8 cellular contexts compared by ENCODE assay signal in the genomic region with DNA sequence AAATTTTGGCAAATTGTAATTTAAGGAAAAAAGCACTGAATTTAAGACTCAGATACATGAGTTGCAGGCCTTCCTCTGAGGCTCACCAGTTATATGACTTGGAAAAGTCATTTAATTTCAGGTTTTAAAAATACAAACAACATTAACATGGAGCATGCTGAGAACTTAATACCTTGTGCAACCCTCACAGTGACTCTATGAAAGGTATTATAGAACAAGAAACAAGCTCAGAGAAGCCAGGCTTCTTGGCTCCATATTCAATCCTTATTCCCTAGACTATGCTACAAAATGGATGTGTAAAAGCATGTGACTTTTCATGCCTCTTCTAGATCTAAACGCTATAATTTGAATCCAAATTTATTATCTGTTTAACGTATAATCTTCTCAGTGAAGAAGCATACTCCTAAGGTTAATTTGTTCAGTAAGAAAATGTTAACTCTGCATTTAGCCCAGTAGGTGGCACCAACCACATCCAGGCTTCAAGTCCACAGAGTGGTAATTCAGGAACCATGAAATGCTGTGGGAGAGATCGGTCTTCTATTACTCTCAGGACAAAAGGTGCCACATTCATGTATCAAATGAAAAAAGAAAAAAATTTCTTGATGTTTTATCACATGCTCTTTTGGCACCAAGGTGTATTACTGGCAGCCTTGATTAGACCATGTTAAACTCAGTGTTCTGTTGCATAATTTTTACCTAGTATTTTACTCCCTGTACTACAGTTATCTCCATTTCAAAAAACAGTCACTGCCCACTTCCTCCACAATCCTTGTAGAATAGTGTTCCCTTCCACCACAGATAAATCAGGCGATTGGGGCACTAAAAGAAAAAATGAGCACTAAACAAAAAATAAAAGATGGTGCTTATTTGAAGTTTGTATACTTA. TPM values are rescaled to one million over a fixed set of nuclear protein-coding genes. Genes with fewer than 3 reads are reported as not detected.
DNase-seq lines count a peak whose midpoint lies in the region; ATAC-seq and TF ChIP-seq lines count a peak whose summit lies in the region.

No MANE protein-coding gene starts in this region.

- TF ChIP-seq CTCF in GM20000 (IDR thresholded peaks at IDR 0.05; ENCODE audit: extremely low read depth, missing control alignments) (peak; percentile 18), adrenal gland (IDR thresholded peaks at IDR 0.05) (peak; percentile 55 to 83 (median 72)), heart left ventricle (IDR thresholded peaks at IDR 0.05) (peak; percentile 65 to 90 (median 80))

- H3K9ac ChIP-seq in NT2/D1 (ENCODE audit: insufficient read length, low read depth), result no peak overlapping the region

- H3K4me1 ChIP-seq in NT2/D1 (ENCODE audit: insufficient read depth, insufficient read length) (no peaks in the 10 kb centered on the region), adrenal gland (replicated peaks in 1 of 2) (peaks cover 0 to 9% of the 10 kb centered on the region in 2 donors), heart left ventricle (peaks cover 0 to 21% (median 3%) of the 10 kb centered on the region in 12 donors)

- DNase-seq in DMS53 treated with DMSO at 0.1 percent for 48 hours (lab: John Stamatoyannopoulos, UW; ENCODE audit: unreplicated experiment), result peak; percentile 59
- DNase-seq in GM20000 (ENCODE audit: low spot score), result peak; percentile 48
- peak; percentile 56 for DNase-seq in HT-29 (ENCODE audit: low spot score)
- peak; percentile 32 for DNase-seq in NT2/D1 (ENCODE audit: low read depth, low spot score)
- peak; percentile 33 to 74 (median 47) for DNase-seq in adrenal gland
- peak in 4 of 5 donors; percentile 30 to 39 (median 34) for DNase-seq in heart left ventricle
- DNase-seq in putamen (ENCODE audit: low spot score), result peak; percentile 79
- no peak for DNase-seq in mesenteric fat pad (ENCODE audit: low spot score)

- peak; percentile 66 to 95 (median 89) for ATAC-seq in heart left ventricle

- TF ChIP-seq POLR2A in adrenal gland (IDR thresholded peaks at IDR 0.05), result no peak
- no peak for TF ChIP-seq POLR2A in heart left ventricle (IDR thresholded peaks at IDR 0.05)

- WGBS in adrenal gland, 4 donors, result 2% methylated on average over 4 of the region's 4 CpGs
- WGBS in heart left ventricle, 4 donors, result 1 to 3% (median 2%) methylated on average over 4 of the region's 4 CpGs

- H3K27me3 ChIP-seq in NT2/D1 (ENCODE audit: insufficient read depth, insufficient read length) (no peaks in the 10 kb centered on the region), adrenal gland (no peaks in the 10 kb centered on the region), heart left ventricle (no peaks in the 10 kb centered on the region)

- intact Hi-C loops in adrenal gland (cut with DNase I), result no loop called here
- intact Hi-C loops in heart left ventricle (cut with DNase I), result loop anchor here in 8 of 10 donors (5.0 to 10.0 kb wide), 10 partner anchors 69 to 639 kb away; no protein-coding TSS in a partner anchor

- H3K27ac ChIP-seq in adrenal gland, result no peak overlapping the region
- no peak overlapping the region for H3K27ac ChIP-seq in heart left ventricle

- H3K4me3 ChIP-seq in NT2/D1 (ENCODE audit: insufficient read length, low read depth) (no peak overlapping the region), adrenal gland (peak overlapping the region in 1 of 4 donors; percentile 2), heart left ventricle (peak overlapping the region in 5 of 12 donors; percentile 13 to 33 (median 28))

- H3K9me3 ChIP-seq in NT2/D1 (ENCODE audit: insufficient read depth, low read length) (no peaks in the 10 kb centered on the region), adrenal gland (replicated peaks in 1 of 3) (no peaks in the 10 kb centered on the region), heart left ventricle (no peaks in the 10 kb centered on the region)

- H3K36me3 ChIP-seq in NT2/D1 (ENCODE audit: insufficient read depth, insufficient read length, low read length), result no peaks in the 10 kb centered on the region
- no peaks in the 10 kb centered on the region for H3K36me3 ChIP-seq in adrenal gland (replicated peaks in 1 of 2)
- H3K36me3 ChIP-seq in heart left ventricle, result no peaks in the 10 kb centered on the region

RNA-seq across cellular contexts. Expression of gene CCDC196, which starts 9.3 kb away (rescaled TPM):
- total RNA-seq in HT-29 (2014; rRNA removed; shearing (Covaris generic)), result not detected in 2 replicates
- not detected for total RNA-seq in adrenal gland
- polyA plus RNA-seq in adrenal gland, result not detected
- not detected for total RNA-seq in heart left ventricle
- polyA plus RNA-seq in heart left ventricle, result not detected
- total RNA-seq in mesenteric fat pad, result not detected

RNA-seq across cellular contexts. Expression of gene GPHN, which starts 12.5 kb away (rescaled TPM):
- 13.5 and 17.0 TPM in 2 replicates for total RNA-seq in HT-29 (2014; rRNA removed; shearing (Covaris generic))
- total RNA-seq in adrenal gland (10 to 100 TPM; 12.5 to 24.4 (median 23.3) TPM), heart left ventricle (10 to 100 TPM; 17.7 to 37.1 (median 30.1) TPM), mesenteric fat pad (21.9 TPM)
- polyA plus RNA-seq in adrenal gland (10 to 100 TPM; 24.3 to 41.0 (median 34.3) TPM), heart left ventricle (10 to 100 TPM; 15.2 to 34.7 TPM)

Comparison
In these comparisons a context has a peak if more than half of its experiments do, and no peak if none do; other contexts are left out.
1. CTCF ChIP-seq: peak in every context shown above with its lines; median percentile 80 in heart left ventricle; 72 in adrenal gland; 18 in GM20000.
2. intact Hi-C loops: an anchor here in heart left ventricle (5.0 to 10.0 kb wide); none called in adrenal gland.